Comparison of ENCODE assay signal across 26 cellular contexts in genomic region chr11:25198704-25199103, GRCh38.
"Had no signal": no experiment of that assay in that cellular context is flagged by ENCODE, and none has a peak within 500 bp of the region (broad histone marks: within the 10 kb centered on the region; RNA-seq: fewer than 3 reads in every experiment).

No MANE protein-coding gene starts in this region.

- H3K36me3 ChIP-seq: stomach, suprapubic skin, thoracic aorta, thyroid gland, tibial artery, tibial nerve, transverse colon, upper lobe of left lung, upper lobe of right lung, uterus, vagina had no signal

- H3K27me3 ChIP-seq: stomach, suprapubic skin, testis, thyroid gland, tibial artery, tibial nerve, transverse colon, upper lobe of left lung, upper lobe of right lung, uterus, vagina had no signal

- H3K9me3 ChIP-seq: stomach, suprapubic skin, testis, thoracic aorta, thyroid gland, tibial artery, tibial nerve, upper lobe of left lung, upper lobe of right lung, uterus, vagina had no signal

- DNase-seq: stimulated activated CD4-positive, alpha-beta T cell treated with anti-CD3 and anti-CD28 coated beads, Interleukin-2, amount 100 ng/mL, for 48 hours; stimulated activated CD4-positive, alpha-beta T cell treated with anti-CD3 and anti-CD28 coated beads, Interleukin-4, amount 100 ng/mL, for 1 hour; stimulated activated CD4-positive, alpha-beta T cell treated with anti-CD3 and anti-CD28 coated beads, Interleukin-4, amount 100 ng/mL, for 24 hours; stimulated activated CD4-positive, alpha-beta T cell treated with anti-CD3 and anti-CD28 coated beads, Interleukin-4, amount 100 ng/mL, for 4 hours; stimulated activated CD8-positive, alpha-beta memory T cell treated with anti-CD3 and anti-CD28 coated beads, Interleukin-4, amount 100 ng/mL, for 48 hours; stimulated activated naive B cell treated with anti-CD40 and anti-IgM and Interleukin-4, amounts not matched to agents 10 μg/mL and 1 μg/mL and 100 μg/mL, for 72 hours; stimulated activated naive CD4-positive, alpha-beta T cell; stimulated activated naive CD4-positive, alpha-beta T cell treated with Interleukin-2 at 50 U/mL for 16 hours; stimulated activated naive CD8-positive, alpha-beta T cell treated with anti-CD3 and anti-CD28 coated beads, Interleukin-15, amount 100 ng/mL, for 72 hours; stimulated activated naive CD8-positive, alpha-beta T cell treated with anti-CD3 and anti-CD28 coated beads, Interleukin-15, Interleukin-2, amounts not matched to agents 100 U/mL and 50 U/mL, for 24 hours; stomach; substantia nigra; testis; thyroid gland; tibial artery; transverse colon; trophoblast cell; upper lobe of left lung; upper lobe of right lung; uterus had no signal

- H3K4me3 ChIP-seq: stomach, suprapubic skin, testis, thoracic aorta, thyroid gland, tibial artery, tibial nerve, transverse colon, upper lobe of left lung, upper lobe of right lung, uterus, vagina had no signal

- H3K27ac ChIP-seq: stomach, suprapubic skin, testis, thoracic aorta, thyroid gland, tibial artery, tibial nerve, transverse colon, upper lobe of left lung, upper lobe of right lung, uterus, vagina had no signal

- ATAC-seq: stimulated activated effector memory CD8-positive, alpha-beta T cell treated with anti-CD3 and anti-CD28 coated beads, Interleukin-12 subunit alpha, Interleukin-12 subunit beta, amount 100 ng/mL, for 72 hours; stimulated activated memory B cell treated with anti-CD40 and anti-IgM and Interleukin-4, amounts not matched to agents 10 μg/mL and 1 μg/mL and 100 μg/mL, for 72 hours; stimulated activated naive B cell treated with anti-CD40 and anti-IgM and Interleukin-4, amounts not matched to agents 10 μg/mL and 1 μg/mL and 100 μg/mL, for 72 hours; stimulated activated naive CD8-positive, alpha-beta T cell treated with anti-CD3 and anti-CD28 coated beads, Interleukin-15, amount 100 ng/mL, for 72 hours; stimulated activated naive CD8-positive, alpha-beta T cell treated with anti-CD3 and anti-CD28 coated beads, Interleukin-15, Interleukin-2, amounts not matched to agents 100 U/mL and 50 U/mL, for 24 hours; upper lobe of right lung had no signal

- H3K4me1 ChIP-seq: stomach, suprapubic skin, testis, thyroid gland, tibial artery, tibial nerve, transverse colon, upper lobe of left lung, upper lobe of right lung, uterus, vagina had no signal
